8 cellular contexts compared by ENCODE assay signal in genomic region chr20:4740774-4741431, GRCh38. TPM values are rescaled to one million over a fixed set of nuclear protein-coding genes. Genes with fewer than 3 reads are reported as not detected.
A peak's percentile ranks its signal among the peaks of the same experiment; 100 is the strongest.
DNase-seq lines count a peak whose midpoint lies in the region; FAIRE-seq and TF ChIP-seq lines count a peak whose summit lies in the region.

No MANE protein-coding gene starts in this region.

- intact Hi-C loops in activated T-helper 1 cell treated with anti-CD3 and anti-CD28 coated beads, Interleukin-12 subunit alpha, Interleukin-12 subunit beta, Interleukin-2, Interleukin-4 antibody, amounts not matched to agents 30 ng/mL and 10 ng/mL and 1 ng/mL, durations not matched to agents 14 hours and 24 hours and 36 hours (cut with micrococcal nuclease) = no loop called here

- FAIRE-seq in GM12892 (lab: Jason Lieb, UNC) = peak; percentile 21

- H3K27me3 ChIP-seq in AG04450 (ENCODE audit: control insufficient read depth, insufficient read depth, low read length) = peaks cover 16% of the 10 kb centered on the region

- H3K4me1 Mint-ChIP-seq in activated T-helper 1 cell treated with anti-CD3 and anti-CD28 coated beads, Interleukin-12 subunit alpha, Interleukin-12 subunit beta, Interleukin-2, Interleukin-4 antibody, amounts not matched to agents 30 ng/mL and 10 ng/mL and 1 ng/mL, durations not matched to agents 14 hours and 24 hours and 36 hours (ENCODE audit: low read depth) = no peaks in the 10 kb centered on the region

- H3K4me3 ChIP-seq in AG04450 (ENCODE audit: low read depth, low read length) = no peak overlapping the region

- H3K9me3 ChIP-seq in AG04450 (ENCODE audit: control insufficient read depth, insufficient read depth, low read length) = no peaks in the 10 kb centered on the region; the same call in 1 of the 2 replicates

- peak; percentile 67 for TF ChIP-seq CTCF in AG04450 (IDR thresholded peaks at IDR 0.05; ENCODE audit: low read depth, low read length)

- DNase-seq in AG04450 (ENCODE audit: low read depth, low spot score) (no peak), GM12892 (ENCODE audit: insufficient read length) (no peak), RPMI8226 (peak; percentile 50), germinal center (ENCODE audit: low spot score) (peak; percentile 60), hepatic stellate cell (ENCODE audit: low spot score) (no peak), amniotic stem cell (lab: John Stamatoyannopoulos, UW) (no peak)
- peak; percentile 37 for DNase-seq in activated T-helper 1 cell treated with anti-CD3 and anti-CD28 coated beads, Interleukin-12 subunit alpha, Interleukin-12 subunit beta, Interleukin-2, Interleukin-4 antibody, amounts not matched to agents 30 ng/mL and 10 ng/mL and 1 ng/mL, durations not matched to agents 14 hours and 24 hours and 36 hours (ENCODE audit: low spot score)
- DNase-seq in stimulated activated CD4-positive, alpha-beta T cell treated with anti-CD3 and anti-CD28 coated beads, Interleukin-12 subunit alpha, Interleukin-12 subunit beta, amount 100 ng/mL, for 4 hours = peak; percentile 63

- no peak overlapping the region for H3K4me3 Mint-ChIP-seq in activated T-helper 1 cell treated with anti-CD3 and anti-CD28 coated beads, Interleukin-12 subunit alpha, Interleukin-12 subunit beta, Interleukin-2, Interleukin-4 antibody, amounts not matched to agents 30 ng/mL and 10 ng/mL and 1 ng/mL, durations not matched to agents 14 hours and 24 hours and 36 hours

- no peak overlapping the region for H3K27ac Mint-ChIP-seq in activated T-helper 1 cell treated with anti-CD3 and anti-CD28 coated beads, Interleukin-12 subunit alpha, Interleukin-12 subunit beta, Interleukin-2, Interleukin-4 antibody, amounts not matched to agents 30 ng/mL and 10 ng/mL and 1 ng/mL, durations not matched to agents 14 hours and 24 hours and 36 hours

- H3K36me3 Mint-ChIP-seq in activated T-helper 1 cell treated with anti-CD3 and anti-CD28 coated beads, Interleukin-12 subunit alpha, Interleukin-12 subunit beta, Interleukin-2, Interleukin-4 antibody, amounts not matched to agents 30 ng/mL and 10 ng/mL and 1 ng/mL, durations not matched to agents 14 hours and 24 hours and 36 hours (ENCODE audit: low read depth) = no peaks in the 10 kb centered on the region

- CTCF ChIA-PET in AG04450 (lab: Charles Lee) = interaction anchor here (0.6 to 5.7 kb wide), 33 partner anchors 8 to 1201 kb away, joined by 3 to 37 read pairs (median 4); partner anchors contain the start of gene PCNA

- H3K27me3 Mint-ChIP-seq in activated T-helper 1 cell treated with anti-CD3 and anti-CD28 coated beads, Interleukin-12 subunit alpha, Interleukin-12 subunit beta, Interleukin-2, Interleukin-4 antibody, amounts not matched to agents 30 ng/mL and 10 ng/mL and 1 ng/mL, durations not matched to agents 14 hours and 24 hours and 36 hours (ENCODE audit: insufficient read depth) = peaks cover 6% of the 10 kb centered on the region

- no peak for TF ChIP-seq POLR2A in GM12892 (IDR thresholded peaks at IDR 0.05; ENCODE audit: low read depth, low read length)

- H3K27ac ChIP-seq in AG04450 (ENCODE audit: low read depth, low read length) = no peak overlapping the region

- H3K9me3 Mint-ChIP-seq in activated T-helper 1 cell treated with anti-CD3 and anti-CD28 coated beads, Interleukin-12 subunit alpha, Interleukin-12 subunit beta, Interleukin-2, Interleukin-4 antibody, amounts not matched to agents 30 ng/mL and 10 ng/mL and 1 ng/mL, durations not matched to agents 14 hours and 24 hours and 36 hours = no peaks in the 10 kb centered on the region

- POLR2A ChIA-PET in AG04450 (lab: Yijun Ruan, JAX) = no interaction called here

RNA-seq across cellular contexts. Expression of gene PRND, which starts 19.2 kb away (rescaled TPM):
- not detected in 2 replicates for polyA plus RNA-seq in AG04450 (2011; rRNA removed)
- not detected in 2 replicates for polyA minus RNA-seq in AG04450 (2011; rRNA and poly(A)+ RNA removed)
- polyA plus RNA-seq in GM12892 (2012; ENCODE audit: missing spikeins) = not detected
- total RNA-seq in activated T-helper 1 cell treated with anti-CD3 and anti-CD28 coated beads, Interleukin-12 subunit alpha, Interleukin-12 subunit beta, Interleukin-2, Interleukin-4 antibody, amounts not matched to agents 30 ng/mL and 10 ng/mL and 1 ng/mL, durations not matched to agents 14 hours and 24 hours and 36 hours = not detected in 2 replicates

RNA-seq across cellular contexts. Expression of gene PRNP, which starts 54.6 kb away (rescaled TPM):
- 242 and 258 TPM in 2 replicates for polyA plus RNA-seq in AG04450 (2011; rRNA removed)
- polyA minus RNA-seq in AG04450 (2011; rRNA and poly(A)+ RNA removed) = 292 and 364 TPM in 2 replicates
- polyA plus RNA-seq in GM12892 (2012; ENCODE audit: missing spikeins) = 7.3 TPM
- 44.7 and 49.3 TPM in 2 replicates for total RNA-seq in activated T-helper 1 cell treated with anti-CD3 and anti-CD28 coated beads, Interleukin-12 subunit alpha, Interleukin-12 subunit beta, Interleukin-2, Interleukin-4 antibody, amounts not matched to agents 30 ng/mL and 10 ng/mL and 1 ng/mL, durations not matched to agents 14 hours and 24 hours and 36 hours

Comparison
In these comparisons a context has a peak if more than half of its experiments do, and no peak if none do; other contexts are left out.
1. DNase-seq: peak in RPMI8226 (single experiment), activated T-helper 1 cell treated with anti-CD3 and anti-CD28 coated beads, Interleukin-12 subunit alpha, Interleukin-12 subunit beta, Interleukin-2, Interleukin-4 antibody, amounts not matched to agents 30 ng/mL and 10 ng/mL and 1 ng/mL, durations not matched to agents 14 hours and 24 hours and 36 hours (single experiment), germinal center (single experiment) and stimulated activated CD4-positive, alpha-beta T cell treated with anti-CD3 and anti-CD28 coated beads, Interleukin-12 subunit alpha, Interleukin-12 subunit beta, amount 100 ng/mL, for 4 hours (single experiment); none in AG04450 (single experiment), GM12892 (single experiment), hepatic stellate cell (single experiment) and amniotic stem cell (single experiment).